In the genomic region with DNA sequence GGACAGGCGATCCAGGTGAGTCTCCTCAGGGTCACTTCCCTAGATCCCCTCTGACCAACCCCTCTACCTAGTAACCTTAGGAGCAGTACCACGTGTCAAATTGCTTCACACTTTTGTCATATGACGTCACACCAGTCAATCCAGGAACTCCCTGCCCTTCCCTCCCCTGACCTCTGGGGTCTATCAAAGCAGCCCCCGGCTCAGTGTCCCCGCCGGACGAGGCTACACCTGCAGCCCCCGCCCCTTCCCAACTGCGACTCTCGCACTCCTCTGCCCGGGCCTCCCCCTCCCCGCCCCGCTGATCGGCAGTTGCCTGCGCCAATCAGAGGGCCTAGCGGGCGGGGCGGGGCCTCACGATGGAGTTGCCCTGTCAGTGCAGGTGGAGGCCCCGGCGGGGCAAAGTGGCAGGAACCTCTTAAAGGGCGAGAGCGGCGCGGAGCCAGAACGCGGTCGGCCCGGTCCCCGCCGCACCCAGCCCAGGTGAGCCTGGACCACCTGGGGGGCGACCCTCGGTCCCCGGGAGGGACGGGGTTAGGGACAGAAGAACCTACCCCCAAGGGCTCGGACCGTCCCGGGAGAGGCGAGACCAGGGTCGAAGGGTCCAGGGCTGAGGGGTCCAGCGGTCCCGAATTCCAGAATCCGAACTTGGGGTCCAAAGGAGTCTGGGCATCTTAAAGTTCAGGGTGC, we compare ENCODE assay signal across 8 cellular contexts. TPM values are rescaled to one million over a fixed set of nuclear protein-coding genes. Genes with fewer than 3 reads are reported as not detected.
A peak's percentile ranks its signal among the peaks of the same experiment; 100 is the strongest.
DNase-seq lines count a peak whose midpoint lies in the region; ATAC-seq and TF ChIP-seq lines count a peak whose summit lies in the region.

No MANE protein-coding gene starts in this region.

- no peak for TF ChIP-seq EP300 in neural cell (conservative IDR thresholded peaks at IDR 0.05; ENCODE audit: poor library complexity, severe bottlenecking)

- H3K4me2 ChIP-seq in neural cell (ENCODE audit: low read length), result peak overlapping the region; percentile 65

- H3K9ac ChIP-seq in neural cell (ENCODE audit: low read length), result peak overlapping the region; percentile 63

- peak overlapping the region; percentile 68 for H3K4me3 ChIP-seq in RWPE2 (ENCODE audit: severe bottlenecking)
- H3K4me3 ChIP-seq in fibroblast of villous mesenchyme (ENCODE audit: low read depth, low read length), result peak overlapping the region; percentile 82
- H3K4me3 ChIP-seq in neural cell (ENCODE audit: low read length), result peak overlapping the region; percentile 94

- ATAC-seq in GM21447 (IDR thresholded peaks at IDR 0.05; ENCODE audit: unreplicated experiment) (peak; percentile 57), RWPE2 (ENCODE audit: low read depth) (peak; percentile 76)
- peak; percentile 83 for ATAC-seq in stimulated activated naive CD8-positive, alpha-beta T cell treated with anti-CD3 and anti-CD28 coated beads, Interleukin-15, amount 100 ng/mL, for 72 hours

- H3K9me2 ChIP-seq in neural cell (ENCODE audit: insufficient read depth, low read length), result no peaks in the 10 kb centered on the region

- H3K9me3 ChIP-seq in KOPT-K1 (ENCODE audit: insufficient read depth, low read length, poor library complexity, severe bottlenecking) (no peaks in the 10 kb centered on the region), RWPE2 (ENCODE audit: severe bottlenecking) (no peaks in the 10 kb centered on the region), neural cell (ENCODE audit: low read length) (no peaks in the 10 kb centered on the region)

- H3K27ac ChIP-seq in KOPT-K1 (ENCODE audit: low read depth, low read length, poor library complexity, severe bottlenecking) (peak overlapping the region; percentile 76), RWPE2 (ENCODE audit: poor library complexity, severe bottlenecking) (peak overlapping the region; percentile 32), neural cell (ENCODE audit: low read length) (no peak overlapping the region)

- peaks cover 77% of the 10 kb centered on the region for H3K4me1 Mint-ChIP-seq in stimulated activated naive CD8-positive, alpha-beta T cell treated with anti-CD3 and anti-CD28 coated beads, Interleukin-15, amount 100 ng/mL, for 72 hours

- peak overlapping the region; percentile 93 to 95 for H3K27ac Mint-ChIP-seq in stimulated activated naive CD8-positive, alpha-beta T cell treated with anti-CD3 and anti-CD28 coated beads, Interleukin-15, amount 100 ng/mL, for 72 hours

- H3K27me3 ChIP-seq in RWPE2 (ENCODE audit: insufficient read depth, poor library complexity, severe bottlenecking) (no peaks in the 10 kb centered on the region), neural cell (ENCODE audit: insufficient read depth, low read depth, low read length) (peaks cover 23% of the 10 kb centered on the region)

- DNase-seq in CMK (ENCODE audit: low read depth) (peak; percentile 87), RWPE2 (ENCODE audit: low spot score) (peak; percentile 86), fibroblast of villous mesenchyme (ENCODE audit: low read depth) (peak; percentile 60)
- peak; percentile 96 for DNase-seq in activated effector memory CD4-positive, alpha-beta T cell treated with anti-CD3 and anti-CD28 coated beads, Interleukin-2, amount 50 U/mL, for 16 hours
- DNase-seq in stimulated activated naive CD8-positive, alpha-beta T cell treated with anti-CD3 and anti-CD28 coated beads, Interleukin-15, amount 100 ng/mL, for 72 hours, result peak; percentile 92 to 93

- no peaks in the 10 kb centered on the region for H3K36me3 ChIP-seq in KOPT-K1 (ENCODE audit: insufficient read depth, low read length)
- no peaks in the 10 kb centered on the region for H3K36me3 ChIP-seq in RWPE2 (ENCODE audit: low read depth)
- H3K36me3 ChIP-seq in neural cell (ENCODE audit: insufficient read depth, low read length), result no peaks in the 10 kb centered on the region

- H2AFZ ChIP-seq in neural cell (ENCODE audit: low read depth, low read length), result peak overlapping the region; percentile 65

- H4K20me1 ChIP-seq in neural cell (ENCODE audit: insufficient read depth), result no peaks in the 10 kb centered on the region

- H3K79me2 ChIP-seq in neural cell (replicated peaks; ENCODE audit: insufficient read depth, low read length), result no peaks in the 10 kb centered on the region

- no peak for TF ChIP-seq CTCF in RWPE2 (IDR thresholded peaks at IDR 0.05; ENCODE audit: poor library complexity, severe bottlenecking)
- no peak for TF ChIP-seq CTCF in fibroblast of villous mesenchyme (IDR thresholded peaks at IDR 0.05; ENCODE audit: insufficient read depth, low read depth, low read length)
- peak; percentile 20 for TF ChIP-seq CTCF in neural cell (IDR thresholded peaks at IDR 0.05; ENCODE audit: poor library complexity, severe bottlenecking)

- H3K27me3 Mint-ChIP-seq in stimulated activated naive CD8-positive, alpha-beta T cell treated with anti-CD3 and anti-CD28 coated beads, Interleukin-15, amount 100 ng/mL, for 72 hours, result no peaks in the 10 kb centered on the region

- H3K9me3 Mint-ChIP-seq in stimulated activated naive CD8-positive, alpha-beta T cell treated with anti-CD3 and anti-CD28 coated beads, Interleukin-15, amount 100 ng/mL, for 72 hours, result no peaks in the 10 kb centered on the region

- H3F3A ChIP-seq in neural cell (ENCODE audit: insufficient read depth, low read length, poor library complexity, severe bottlenecking), result peaks cover 4% of the 10 kb centered on the region

- no peak for TF ChIP-seq RAD21 in neural cell (conservative IDR thresholded peaks at IDR 0.05)

- H3K4me1 ChIP-seq in RWPE2 (ENCODE audit: insufficient read depth, poor library complexity, severe bottlenecking), result peaks cover 8% of the 10 kb centered on the region

- peak overlapping the region; percentile 87 to 93 for H3K4me3 Mint-ChIP-seq in stimulated activated naive CD8-positive, alpha-beta T cell treated with anti-CD3 and anti-CD28 coated beads, Interleukin-15, amount 100 ng/mL, for 72 hours

TF ChIP-seq in neural cell, 6 proteins besides CTCF, POLR2A, EP300 and RAD21:
- TF ChIP-seq SMC3 (conservative IDR thresholded peaks at IDR 0.05; ENCODE audit: poor library complexity) (no peak), MXI1 (conservative IDR thresholded peaks at IDR 0.05; ENCODE audit: poor library complexity, severe bottlenecking) (peak; percentile 15)

RNA-seq across cellular contexts. Expression of a gene that starts 27.5 kb away (rescaled TPM):
- 5.5 and 9.5 TPM in 2 replicates for total RNA-seq in fibroblast of villous mesenchyme
- polyA plus RNA-seq in neural cell, result 62.0 and 65.2 TPM in 2 replicates
- 130 and 156 TPM in 2 replicates for polyA minus RNA-seq in neural cell
